In genomic region chr5:55665065-55665464, GRCh38 we compare ENCODE assay signal across 14 cellular contexts.
"Had no signal": no experiment of that assay in that cellular context is flagged by ENCODE, and none has a peak within 500 bp of the region (broad histone marks: within the 10 kb centered on the region; RNA-seq: fewer than 3 reads in every experiment).

No MANE protein-coding gene starts in this region.

- H3K27ac ChIP-seq: neutrophil, right lobe of liver, upper lobe of right lung had no signal

- H3K4me3 ChIP-seq: lung, right lobe of liver, upper lobe of right lung had no signal

- H3K9me3 ChIP-seq: neutrophil, right lobe of liver, upper lobe of right lung had no signal

- DNase-seq: activated CD4-positive, alpha-beta T cell treated with anti-CD3 and anti-CD28 coated beads for 48 hours; activated naive CD4-positive, alpha-beta T cell treated with anti-CD3 and anti-CD28 coated beads for 36 hours; activated T-cell treated with anti-CD3 and anti-CD28 coated beads for 4 hours; hypothalamus; naive thymus-derived CD8-positive, alpha-beta T cell; posterior cingulate gyrus; right lobe of liver; stimulated activated CD4-positive, alpha-beta T cell treated with anti-CD3 and anti-CD28 coated beads, Interleukin-12 subunit alpha, Interleukin-12 subunit beta, amount 100 ng/mL, for 4 hours; stimulated activated naive CD4-positive, alpha-beta T cell; upper lobe of right lung had no signal

- H3K4me1 ChIP-seq: right lobe of liver, upper lobe of right lung had no signal

- ATAC-seq: activated T-helper 17 cell treated with anti-CD3 and anti-CD28 coated beads, Interleukin-2, amount 50 U/mL, for 72 hours; naive thymus-derived CD8-positive, alpha-beta T cell; right lobe of liver; upper lobe of right lung; WTC11 had no signal

- H3K27me3 ChIP-seq: neutrophil, right lobe of liver, upper lobe of right lung had no signal
